Comparison of ENCODE assay signal across 7 cellular contexts in the genomic region with DNA sequence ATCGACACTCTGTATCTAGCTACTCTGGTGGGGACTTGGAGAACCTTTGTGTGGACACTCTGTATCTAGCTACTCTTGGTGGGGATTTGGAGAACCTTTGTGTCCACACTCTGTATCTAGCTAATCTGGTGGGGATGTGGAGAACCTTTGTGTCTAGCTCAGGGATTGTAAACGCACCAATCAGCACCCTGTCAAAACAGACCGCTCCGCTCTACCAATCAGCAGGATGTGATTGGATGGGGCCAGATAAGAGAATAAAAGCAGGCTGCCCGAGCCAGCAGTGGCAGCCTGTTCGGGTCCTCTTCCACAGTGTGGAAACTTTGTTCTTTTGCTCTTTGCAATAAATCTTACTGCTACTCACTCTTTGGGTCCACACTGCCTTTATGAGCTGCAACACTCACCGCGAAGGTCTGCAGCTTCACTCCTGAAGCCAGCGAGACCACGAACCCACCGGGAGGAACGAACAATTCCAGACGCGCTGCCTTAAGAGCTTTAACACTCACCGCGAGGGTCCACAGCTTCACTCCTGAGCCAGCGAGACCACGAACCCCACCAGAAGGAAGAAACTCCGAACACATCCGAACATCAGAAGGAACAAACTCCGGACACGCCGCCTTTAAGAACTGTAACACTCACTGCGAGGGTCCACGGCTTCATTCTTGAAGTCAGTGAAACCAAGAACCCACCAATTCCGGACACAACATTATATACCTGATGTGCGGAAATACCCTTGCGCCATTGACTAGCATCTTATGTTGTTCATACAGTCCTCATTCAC. TPM values are rescaled to one million over a fixed set of nuclear protein-coding genes. Genes with fewer than 3 reads are reported as not detected.
DNase-seq lines count a peak whose midpoint lies in the region; ATAC-seq and TF ChIP-seq lines count a peak whose summit lies in the region.
"Not testable (repeated sequence)": the region's sequence is repeated elsewhere in the genome, so short reads cannot be mapped to it uniquely, and the experiment has no call there.

No MANE protein-coding gene starts in this region.

- peak overlapping the region; percentile 91 for H3K27ac ChIP-seq in MM.1S (ENCODE audit: low read length)
- H3K27ac ChIP-seq in layer of hippocampus (ENCODE audit: low read depth, low read length): peak overlapping the region; percentile 78

- H3K36me3 ChIP-seq in MM.1S (replicated peaks; ENCODE audit: insufficient read depth, low read length): not testable (repeated sequence)

- peaks cover 87% of the 10 kb centered on the region for H3K79me2 ChIP-seq in MM.1S (ENCODE audit: low read length)

- H3K9ac ChIP-seq in MM.1S (ENCODE audit: low read length): peak overlapping the region; percentile 50

- intact Hi-C loops in dendritic cell treated with granulocyte-macrophage colony-stimulating factor and Interleukin-4, amounts not matched to agents 40 ng/mL and 50 ng/mL, for 4 days (cut with micrococcal nuclease): loop anchor here (5.0 kb wide), 1 partner anchor 46 kb away; no protein-coding TSS in a partner anchor
- intact Hi-C loops in natural killer cell (cut with micrococcal nuclease): not testable (repeated sequence)

- not testable (repeated sequence) for H2AFZ ChIP-seq in MM.1S (ENCODE audit: low read length)

- peak overlapping the region; percentile 74 for H3K4me3 Mint-ChIP-seq in activated CD4-positive, alpha-beta T cell treated with anti-CD3 and anti-CD28 coated beads, Interleukin-2, amount 10 ng/mL, durations not matched to agents 7 days and 5 days
- H3K4me3 Mint-ChIP-seq in dendritic cell treated with granulocyte-macrophage colony-stimulating factor and Interleukin-4, amounts not matched to agents 40 ng/mL and 50 ng/mL, for 4 days: peak overlapping the region; percentile 46
- peak overlapping the region; percentile 73 for H3K4me3 Mint-ChIP-seq in natural killer cell

- peaks cover 91% of the 10 kb centered on the region for H3K4me1 Mint-ChIP-seq in activated CD4-positive, alpha-beta T cell treated with anti-CD3 and anti-CD28 coated beads, Interleukin-2, amount 10 ng/mL, durations not matched to agents 7 days and 5 days
- H3K4me1 Mint-ChIP-seq in dendritic cell treated with granulocyte-macrophage colony-stimulating factor and Interleukin-4, amounts not matched to agents 40 ng/mL and 50 ng/mL, for 4 days (ENCODE audit: low read depth): peaks cover 88% of the 10 kb centered on the region
- H3K4me1 Mint-ChIP-seq in natural killer cell: peaks cover 83% of the 10 kb centered on the region in 2 donors

- H3K4me3 ChIP-seq in MM.1S (ENCODE audit: low read length): not testable (repeated sequence)

- CTCF ChIA-PET in activated CD4-positive, alpha-beta T cell treated with anti-CD3 and anti-CD28 coated beads, Interleukin-2, amount 10 ng/mL, durations not matched to agents 7 days and 5 days (lab: Charles Lee): interaction anchor here (0.6 to 1.7 kb wide), 6 partner anchors 12 to 478 kb away, joined by 3 to 7 read pairs (median 4); no protein-coding TSS in a partner anchor

- peak overlapping the region; percentile 92 for H3K27ac Mint-ChIP-seq in activated CD4-positive, alpha-beta T cell treated with anti-CD3 and anti-CD28 coated beads, Interleukin-2, amount 10 ng/mL, durations not matched to agents 7 days and 5 days
- peak overlapping the region; percentile 99 for H3K27ac Mint-ChIP-seq in dendritic cell treated with granulocyte-macrophage colony-stimulating factor and Interleukin-4, amounts not matched to agents 40 ng/mL and 50 ng/mL, for 4 days
- H3K27ac Mint-ChIP-seq in natural killer cell: peak overlapping the region; percentile 93 to 98

- DNase-seq in MM.1S; activated CD4-positive, alpha-beta T cell treated with anti-CD3 and anti-CD28 coated beads, Interleukin-2, amount 10 ng/mL, durations not matched to agents 7 days and 5 days; natural killer cell: not testable (repeated sequence)
- peak; percentile 76 for DNase-seq in activated effector memory CD4-positive, alpha-beta T cell treated with anti-CD3 and anti-CD28 coated beads, Interleukin-2, amount 50 U/mL, for 16 hours
- DNase-seq in stimulated activated naive CD4-positive, alpha-beta T cell (lab: John Stamatoyannopoulos, UW): peak in 4 of 6 experiments; percentile 18 to 58 (median 38)

- peaks cover 61% of the 10 kb centered on the region for H3F3A ChIP-seq in MM.1S (ENCODE audit: insufficient read depth, low read length)

- peak overlapping the region; percentile 57; the same call in 1 of the 2 replicates for H3K4me2 ChIP-seq in MM.1S (ENCODE audit: low read depth, low read length)

- H3K4me1 ChIP-seq in MM.1S (ENCODE audit: low read length): peaks cover 77% of the 10 kb centered on the region

- ATAC-seq in natural killer cell: not testable (repeated sequence)

- not testable (repeated sequence) for H3K9me3 Mint-ChIP-seq in activated CD4-positive, alpha-beta T cell treated with anti-CD3 and anti-CD28 coated beads, Interleukin-2, amount 10 ng/mL, durations not matched to agents 7 days and 5 days; dendritic cell treated with granulocyte-macrophage colony-stimulating factor and Interleukin-4, amounts not matched to agents 40 ng/mL and 50 ng/mL, for 4 days; natural killer cell

- not testable (repeated sequence) for H3K27me3 ChIP-seq in MM.1S (replicated peaks; ENCODE audit: insufficient read depth, low read length); layer of hippocampus (ENCODE audit: control insufficient read depth, insufficient read depth, low read length)

- not testable (repeated sequence) for H4K20me1 ChIP-seq in MM.1S (ENCODE audit: insufficient read depth, low read length)

- POLR2A ChIA-PET in activated CD4-positive, alpha-beta T cell treated with anti-CD3 and anti-CD28 coated beads, Interleukin-2, amount 10 ng/mL, durations not matched to agents 7 days and 5 days (lab: Charles Lee): not testable (repeated sequence)

- H3K9me2 ChIP-seq in MM.1S (replicated peaks; ENCODE audit: insufficient read depth, low read length): not testable (repeated sequence)

- H3K27me3 Mint-ChIP-seq in activated CD4-positive, alpha-beta T cell treated with anti-CD3 and anti-CD28 coated beads, Interleukin-2, amount 10 ng/mL, durations not matched to agents 7 days and 5 days; dendritic cell treated with granulocyte-macrophage colony-stimulating factor and Interleukin-4, amounts not matched to agents 40 ng/mL and 50 ng/mL, for 4 days; natural killer cell (ENCODE audit: low read depth in 2 of 2): not testable (repeated sequence)

- H3K9me3 ChIP-seq in MM.1S (replicated peaks; ENCODE audit: insufficient read depth, low read length): not testable (repeated sequence)

- H3K36me3 Mint-ChIP-seq in activated CD4-positive, alpha-beta T cell treated with anti-CD3 and anti-CD28 coated beads, Interleukin-2, amount 10 ng/mL, durations not matched to agents 7 days and 5 days (ENCODE audit: low read depth): peaks cover 48% of the 10 kb centered on the region
- H3K36me3 Mint-ChIP-seq in dendritic cell treated with granulocyte-macrophage colony-stimulating factor and Interleukin-4, amounts not matched to agents 40 ng/mL and 50 ng/mL, for 4 days (ENCODE audit: low read depth): peaks cover 60% of the 10 kb centered on the region
- H3K36me3 Mint-ChIP-seq in natural killer cell: not testable (repeated sequence)

- TF ChIP-seq CTCF in MM.1S (IDR thresholded peaks at IDR 0.05; ENCODE audit: low read length); natural killer cell (IDR thresholded peaks at IDR 0.05): not testable (repeated sequence)

RNA-seq across cellular contexts. Expression of a gene that starts 15.1 kb away (rescaled TPM):
- 100 to 1,000 TPM; 115 to 140 TPM for total RNA-seq in activated CD4-positive, alpha-beta T cell treated with anti-CD3 and anti-CD28 coated beads, Interleukin-2, amount 10 ng/mL, durations not matched to agents 7 days and 5 days
- total RNA-seq in natural killer cell: 100 to 1,000 TPM in 2 of 3 donors, 10 to 100 TPM in 1; 95.0 to 136 (median 127) TPM
